ENCODE assay signal across 8 cellular contexts in genomic region chr16:54806961-54807360, GRCh38.
"Had no signal": no experiment of that assay in that cellular context is flagged by ENCODE, and none has a peak within 500 bp of the region (broad histone marks: within the 10 kb centered on the region; RNA-seq: fewer than 3 reads in every experiment).

No MANE protein-coding gene starts in this region.

- H3K27me3 Mint-ChIP-seq: IgD-negative memory B cell had no signal

- H3K4me3 Mint-ChIP-seq: IgD-negative memory B cell had no signal

- H3K9ac ChIP-seq: KMS-11 had no signal

- H3K4me3 ChIP-seq: K562 had no signal

- H3K4me2 ChIP-seq: KMS-11 had no signal

- H3K36me3 Mint-ChIP-seq: IgD-negative memory B cell had no signal

- ATAC-seq: HepG2, K562 had no signal

- H3K27ac Mint-ChIP-seq: IgD-negative memory B cell had no signal

- H3K27ac ChIP-seq: HL-60, KMS-11 had no signal

- DNase-seq: IMR-90, KBM-7, KG1 had no signal
